Comparison of ENCODE assay signal across 14 cellular contexts in the genomic region with DNA sequence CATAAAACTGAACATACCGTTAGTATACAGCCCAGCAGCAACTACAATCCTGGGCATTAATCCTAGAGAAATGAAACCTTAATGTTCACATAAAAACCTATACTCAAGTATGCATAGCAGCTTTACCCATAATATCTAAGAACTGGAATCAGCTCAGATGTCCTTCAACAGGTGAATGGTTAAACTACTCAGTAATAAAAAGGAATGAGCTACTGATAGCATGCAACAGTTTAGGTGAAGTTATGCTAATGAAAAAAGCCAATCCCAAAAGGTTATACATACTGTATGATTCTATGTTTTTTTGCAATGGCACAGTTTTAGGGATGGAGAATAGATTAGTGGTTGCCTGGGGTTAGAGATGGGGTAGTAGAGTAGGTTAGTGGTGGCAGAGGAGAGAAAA. TPM values are rescaled to one million over a fixed set of nuclear protein-coding genes. Genes with fewer than 3 reads are reported as not detected.
A peak's percentile ranks its signal among the peaks of the same experiment; 100 is the strongest.
DNase-seq lines count a peak whose midpoint lies in the region; TF ChIP-seq lines count a peak whose summit lies in the region.
"Had no signal": no experiment of that assay in that cellular context is flagged by ENCODE, and none has a peak within 500 bp of the region (broad histone marks: within the 10 kb centered on the region; RNA-seq: fewer than 3 reads in every experiment).

No MANE protein-coding gene starts in this region.

- H3K27me3 Mint-ChIP-seq in activated T-cell treated with anti-CD3 and anti-CD28 coated beads, Interleukin-2, amount 50 U/mL, for 24 hours, result no peaks in the 10 kb centered on the region
- no peaks in the 10 kb centered on the region for H3K27me3 Mint-ChIP-seq in HFFc6 (ENCODE audit: insufficient read depth)
- no peaks in the 10 kb centered on the region for H3K27me3 Mint-ChIP-seq in activated naive CD8-positive, alpha-beta T cell
- H3K27me3 Mint-ChIP-seq in progenitor cell of endocrine pancreas, result no peaks in the 10 kb centered on the region

- H3K9me3 Mint-ChIP-seq in activated T-cell treated with anti-CD3 and anti-CD28 coated beads, Interleukin-2, amount 50 U/mL, for 24 hours, result no peaks in the 10 kb centered on the region
- H3K9me3 Mint-ChIP-seq in HFFc6 (no peaks in the 10 kb centered on the region), progenitor cell of endocrine pancreas (ENCODE audit: low read depth) (peaks cover 3% of the 10 kb centered on the region)
- H3K9me3 Mint-ChIP-seq in activated naive CD8-positive, alpha-beta T cell (ENCODE audit: low read depth), result no peaks in the 10 kb centered on the region

- peaks cover 79% of the 10 kb centered on the region for H3K4me1 Mint-ChIP-seq in activated T-cell treated with anti-CD3 and anti-CD28 coated beads, Interleukin-2, amount 50 U/mL, for 24 hours (ENCODE audit: low read depth)
- peaks cover 6% of the 10 kb centered on the region; the same call in 1 of the 2 replicates for H3K4me1 Mint-ChIP-seq in HFFc6 (ENCODE audit: low read depth)
- H3K4me1 Mint-ChIP-seq in activated naive CD8-positive, alpha-beta T cell (ENCODE audit: low read depth), result peaks cover 57% of the 10 kb centered on the region
- H3K4me1 Mint-ChIP-seq in progenitor cell of endocrine pancreas (ENCODE audit: low read depth), result peaks cover 4% of the 10 kb centered on the region

- H3K27ac ChIP-seq in ascending aorta (no peak overlapping the region), A673 (ENCODE audit: low read depth, low read length, poor library complexity, severe bottlenecking) (no peak overlapping the region)
- H3K27ac ChIP-seq: KMS-11 had no signal

- POLR2A ChIA-PET in A673 (lab: Charles Lee; ENCODE audit: low non-redundant PET), result interaction anchor here (0.6 kb wide), 1 partner anchor 1175 kb away, joined by 4 read pairs; no protein-coding TSS in a partner anchor

- H3K4me3 ChIP-seq in ascending aorta, result no peak overlapping the region
- no peak overlapping the region for H3K4me3 ChIP-seq in A673 (ENCODE audit: low read depth, low read length, poor library complexity, severe bottlenecking)

- BruUV-seq in A673 (replicated peaks; lab: Mats Ljungman, UMichigan), result no TSS peak

- peaks cover 10 to 15% of the 10 kb centered on the region in 2 donors for H3K36me3 ChIP-seq in ascending aorta
- H3K36me3 ChIP-seq in A673 (ENCODE audit: insufficient read depth, low read length, poor library complexity, severe bottlenecking), result peaks cover 3% of the 10 kb centered on the region

- no peaks in the 10 kb centered on the region for H3K27me3 ChIP-seq in ascending aorta
- no peaks in the 10 kb centered on the region for H3K27me3 ChIP-seq in A673 (replicated peaks; ENCODE audit: insufficient read depth, low read depth, low read length, poor library complexity)

- H3K36me3 Mint-ChIP-seq in activated T-cell treated with anti-CD3 and anti-CD28 coated beads, Interleukin-2, amount 50 U/mL, for 24 hours (ENCODE audit: low read depth), result peaks cover 50% of the 10 kb centered on the region
- H3K36me3 Mint-ChIP-seq in HFFc6 (ENCODE audit: low read depth) (peaks cover 8% of the 10 kb centered on the region), progenitor cell of endocrine pancreas (ENCODE audit: insufficient read depth) (peaks cover 13% of the 10 kb centered on the region)
- H3K36me3 Mint-ChIP-seq in activated naive CD8-positive, alpha-beta T cell, result peaks cover 12% of the 10 kb centered on the region

- H3K27ac Mint-ChIP-seq in activated T-cell treated with anti-CD3 and anti-CD28 coated beads, Interleukin-2, amount 50 U/mL, for 24 hours, result peak overlapping the region; percentile 82
- H3K27ac Mint-ChIP-seq in HFFc6, result peak overlapping the region; percentile 1; the same call in 1 of the 2 replicates
- peak overlapping the region; percentile 61 for H3K27ac Mint-ChIP-seq in activated naive CD8-positive, alpha-beta T cell
- H3K27ac Mint-ChIP-seq in progenitor cell of endocrine pancreas, result peak overlapping the region; percentile 19

- TF ChIP-seq CTCF in HFFc6 (IDR thresholded peaks at IDR 0.05) (no peak), progenitor cell of endocrine pancreas (IDR thresholded peaks at IDR 0.05; ENCODE audit: unreplicated experiment) (no peak), ascending aorta (IDR thresholded peaks at IDR 0.05) (no peak), A673 (conservative IDR thresholded peaks at IDR 0.05; ENCODE audit: low read depth, low read length) (no peak)

- H3K4me1 ChIP-seq in ascending aorta, result no peaks in the 10 kb centered on the region
- H3K4me1 ChIP-seq in A673 (ENCODE audit: insufficient read depth, low read length, poor library complexity, severe bottlenecking), result no peaks in the 10 kb centered on the region

- no peak overlapping the region for H3K4me3 Mint-ChIP-seq in activated T-cell treated with anti-CD3 and anti-CD28 coated beads, Interleukin-2, amount 50 U/mL, for 24 hours
- H3K4me3 Mint-ChIP-seq in HFFc6 (no peak overlapping the region), progenitor cell of endocrine pancreas (ENCODE audit: low read depth) (no peak overlapping the region)
- no peak overlapping the region for H3K4me3 Mint-ChIP-seq in activated naive CD8-positive, alpha-beta T cell

- CTCF ChIA-PET in A673 (lab: Charles Lee), result no interaction called here

- DNase-seq in activated T-cell treated with anti-CD3 and anti-CD28 coated beads, Interleukin-2, amount 50 U/mL, for 24 hours, result no peak
- no peak for DNase-seq in activated T-cell treated with anti-CD3 and anti-CD28 coated beads, Interleukin-2, amount 50 U/mL, for 48 hours
- DNase-seq in HFFc6 (no peak), progenitor cell of endocrine pancreas (ENCODE audit: low spot score, unreplicated experiment) (no peak), ascending aorta (ENCODE audit: low spot score in 2 of 2) (no peak), A673 (ENCODE audit: low spot score) (no peak)
- DNase-seq: NCI-H1092, NCI-H1694 treated with DMSO at 0.1 percent for 48 hours, NCI-H69 had no signal

- intact Hi-C loops in ascending aorta (cut with DNase I) (no loop called here), A673 (cut with micrococcal nuclease; ENCODE audit: unreplicated experiment) (no loop called here)

- H3K9me3 ChIP-seq in ascending aorta, result no peaks in the 10 kb centered on the region
- H3K9me3 ChIP-seq in A673 (ENCODE audit: low read depth, low read length, poor library complexity, severe bottlenecking), result no peaks in the 10 kb centered on the region

RNA-seq across cellular contexts. Expression of a gene that starts 9.3 kb away (rescaled TPM):
- total RNA-seq in HFFc6 (2021; fragmentation: NEBNext Ultra II Directional; extraction: Animal tissue kit (Norgen Biotek cat#: 25700)), result 10 to 100 TPM; 38.1 to 52.0 (median 47.8) TPM
- total RNA-seq in progenitor cell of endocrine pancreas, result 82.8 and 89.4 TPM in 2 replicates
- 23.7 TPM for total RNA-seq in ascending aorta
- 66.8 and 86.6 TPM in 2 replicates for total RNA-seq in A673 (2021)

RNA-seq across cellular contexts. Expression of a gene that starts 9.4 kb away (rescaled TPM):
- not detected for total RNA-seq in HFFc6 (2021; fragmentation: NEBNext Ultra II Directional; extraction: Animal tissue kit (Norgen Biotek cat#: 25700))
- total RNA-seq in progenitor cell of endocrine pancreas (not detected in 2 replicates), ascending aorta (not detected), A673 (2021) (not detected in 2 replicates)
- total RNA-seq: Daoy, H1, MCF 10A had no signal

Comparison
In these comparisons a context has a peak if more than half of its experiments do, and no peak if none do; other contexts are left out.
1. H3K27ac Mint-ChIP-seq: peak in every context shown above with its lines; median percentile 82 in activated T-cell treated with anti-CD3 and anti-CD28 coated beads, Interleukin-2, amount 50 U/mL, for 24 hours; 61 in activated naive CD8-positive, alpha-beta T cell; 19 in progenitor cell of endocrine pancreas; 1 in HFFc6.